ENCODE assay signal across 19 cellular contexts in genomic region chr14:36476061-36476460, GRCh38. TPM values are rescaled to one million over a fixed set of nuclear protein-coding genes. Genes with fewer than 3 reads are reported as not detected.
"Had no signal": no experiment of that assay in that cellular context is flagged by ENCODE, and none has a peak within 500 bp of the region (broad histone marks: within the 10 kb centered on the region; RNA-seq: fewer than 3 reads in every experiment).

No MANE protein-coding gene starts in this region.

RNA-seq across cellular contexts. Expression of gene NKX2-1, which starts 44.0 kb away (rescaled TPM):
- total RNA-seq: activated naive CD4-positive, alpha-beta T cell treated with anti-CD3 and anti-CD28 coated beads for 36 hours; activated naive CD4-positive, alpha-beta T cell treated with anti-CD3 and anti-CD28 coated beads, Interleukin-2, amount 50 U/mL, for 72 hours; activated naive CD8-positive, alpha-beta T cell treated with anti-CD3 and anti-CD28 coated beads for 36 hours; activated naive CD8-positive, alpha-beta T cell treated with anti-CD3 and anti-CD28 coated beads, Interleukin-2, amount 10 ng/mL, durations not matched to agents 7 days and 5 days; activated T-cell treated with anti-CD3 and anti-CD28 coated beads, Interleukin-2, amount 50 U/mL, for 72 hours; activated T-helper 1 cell treated with anti-CD3 and anti-CD28 coated beads, Interleukin-12 subunit alpha, Interleukin-12 subunit beta, Interleukin-2, Interleukin-4 antibody, amounts not matched to agents 30 ng/mL and 10 ng/mL and 1 ng/mL, durations not matched to agents 14 hours and 24 hours and 36 hours; activated T-helper 17 cell treated with anti-CD3 and anti-CD28 coated beads, Interleukin-2, amount 50 U/mL, for 72 hours; activated T-helper 2 cell treated with anti-CD3 and anti-CD28 coated beads, Interferon-gamma antibody, Interleukin-2, Interleukin-4, amounts not matched to agents 10 μg/mL and 5 μg/mL and 100 μg/mL, durations not matched to agents 14 hours and 24 hours and 36 hours; aorta; ascending aorta; astrocyte; body of pancreas; breast epithelium; cardiac muscle cell; cardiac septum; cerebellum; chondrocyte had no signal
- polyA plus RNA-seq: adipose tissue, adrenal gland had no signal
